Comparison of ENCODE assay signal across 29 cellular contexts in the genomic region with DNA sequence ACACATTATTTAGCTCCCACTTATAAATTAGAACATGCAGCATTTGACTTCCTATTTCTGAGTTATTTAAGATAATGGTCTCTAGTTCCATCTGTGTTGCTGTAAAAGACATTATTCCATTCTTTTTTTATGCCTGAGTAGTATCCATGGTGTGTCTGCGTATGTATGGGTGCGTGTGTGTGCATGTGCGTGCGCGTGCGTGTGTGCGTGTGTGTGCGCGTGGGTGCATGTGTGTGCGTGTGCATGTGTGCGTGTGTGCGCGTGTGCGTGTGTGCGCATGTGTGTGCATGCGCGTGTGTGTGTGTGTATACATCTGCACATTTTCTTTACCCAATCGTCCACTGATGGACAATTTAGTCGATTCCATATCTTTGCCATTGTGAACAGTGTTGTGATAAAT.
"Had no signal": no experiment of that assay in that cellular context is flagged by ENCODE, and none has a peak within 500 bp of the region (broad histone marks: within the 10 kb centered on the region; RNA-seq: fewer than 3 reads in every experiment).

No MANE protein-coding gene starts in this region.

- ATAC-seq: effector memory CD8-positive, alpha-beta T cell; esophagus mucosa; foreskin keratinocyte; gastrocnemius medialis; gastroesophageal sphincter; heart left ventricle; heart right ventricle had no signal

- DNase-seq: colonic mucosa; cortex of kidney; dermis blood vessel endothelial cell; dorsolateral prefrontal cortex; effector CD4-positive, alpha-beta T cell; effector CD8-positive, alpha-beta T cell; effector memory CD4-positive, alpha-beta T cell; effector memory CD8-positive, alpha-beta T cell; endodermal cell; erythroblast; esophagus squamous epithelium; foreskin fibroblast; foreskin keratinocyte; foreskin melanocyte; gastrocnemius medialis; glutamatergic neuron; head of caudate nucleus; heart left ventricle; heart right ventricle had no signal

- H3K27me3 ChIP-seq: colonic mucosa, dorsolateral prefrontal cortex, esophagus muscularis mucosa, esophagus squamous epithelium, foreskin keratinocyte, gastrocnemius medialis, gastroesophageal sphincter had no signal

- H3K4me3 ChIP-seq: colonic mucosa, coronary artery, dorsolateral prefrontal cortex, esophagus muscularis mucosa, esophagus squamous epithelium, gastrocnemius medialis, gastroesophageal sphincter, heart left ventricle, heart right ventricle had no signal

- H3K4me3 Mint-ChIP-seq: dendritic cell treated with granulocyte-macrophage colony-stimulating factor and Interleukin-4, amounts not matched to agents 40 ng/mL and 50 ng/mL, for 4 days; effector memory CD8-positive, alpha-beta T cell; endodermal cell had no signal

- H3K9me3 ChIP-seq: colonic mucosa, esophagus muscularis mucosa, esophagus squamous epithelium, gastrocnemius medialis, gastroesophageal sphincter, heart left ventricle, heart right ventricle had no signal

- FAIRE-seq: colon, endometrium, endothelial cell of umbilical vein, frontal cortex had no signal

- H3K27ac ChIP-seq: colonic mucosa, coronary artery, epithelial cell of prostate, esophagus muscularis mucosa, esophagus squamous epithelium, foreskin keratinocyte, gastrocnemius medialis, gastroesophageal sphincter, heart left ventricle, heart right ventricle had no signal

- H3K9me3 Mint-ChIP-seq: dendritic cell treated with granulocyte-macrophage colony-stimulating factor and Interleukin-4, amounts not matched to agents 40 ng/mL and 50 ng/mL, for 4 days; endodermal cell had no signal

- H3K36me3 ChIP-seq: colonic mucosa, esophagus muscularis mucosa, esophagus squamous epithelium, gastrocnemius medialis, gastroesophageal sphincter, heart left ventricle, heart right ventricle had no signal

- H3K4me1 ChIP-seq: colonic mucosa, foreskin keratinocyte, gastrocnemius medialis, gastroesophageal sphincter, heart left ventricle, heart right ventricle had no signal

- H3K27ac Mint-ChIP-seq: dendritic cell treated with granulocyte-macrophage colony-stimulating factor and Interleukin-4, amounts not matched to agents 40 ng/mL and 50 ng/mL, for 4 days; effector memory CD8-positive, alpha-beta T cell; endodermal cell had no signal

- H3K27me3 Mint-ChIP-seq: dendritic cell treated with granulocyte-macrophage colony-stimulating factor and Interleukin-4, amounts not matched to agents 40 ng/mL and 50 ng/mL, for 4 days; effector memory CD8-positive, alpha-beta T cell had no signal
